8 cellular contexts compared by ENCODE assay signal in the genomic region with DNA sequence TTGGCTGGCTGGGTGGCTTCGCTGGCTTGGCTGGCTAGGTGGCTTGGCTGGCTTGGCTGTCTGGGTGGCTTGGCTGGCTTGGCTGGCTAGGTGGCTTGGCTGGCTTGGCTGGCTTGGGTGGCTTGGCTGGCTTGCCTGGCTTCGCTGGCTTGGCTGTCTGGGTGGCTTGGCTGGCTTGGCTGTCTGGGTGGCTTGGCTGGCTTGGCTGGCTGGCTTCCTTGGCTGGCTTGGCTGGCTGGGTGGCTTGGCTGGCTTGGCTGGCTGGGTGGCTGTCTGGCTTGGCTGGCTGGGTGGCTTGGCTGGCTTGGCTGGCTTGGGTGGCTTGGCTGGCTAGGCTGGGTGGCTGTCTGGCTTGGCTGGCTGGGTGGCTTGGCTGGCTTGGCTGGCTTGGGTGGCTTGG.
A peak's percentile ranks its signal among the peaks of the same experiment; 100 is the strongest.
DNase-seq lines count a peak whose midpoint lies in the region; ATAC-seq and TF ChIP-seq lines count a peak whose summit lies in the region.
"Not testable (repeated sequence)": the region's sequence is repeated elsewhere in the genome, so short reads cannot be mapped to it uniquely, and the experiment has no call there.

No MANE protein-coding gene starts in this region.

- not testable (repeated sequence) for H3K27me3 ChIP-seq in Caco-2 (replicated peaks; ENCODE audit: control insufficient read depth, insufficient read depth, low read length); left lung; upper lobe of left lung

- not testable (repeated sequence) for ATAC-seq in central memory CD8-positive, alpha-beta T cell (replicated peaks; ENCODE audit: extremely low read depth, poor library complexity, severe bottlenecking); Right ventricle myocardium inferior; left lung; upper lobe of left lung (ENCODE audit: low FRiP score in 2 of 2)

- H3K9me3 ChIP-seq in Caco-2, left lung, upper lobe of left lung: not testable (repeated sequence)

- H3K27me3 Mint-ChIP-seq in Caco-2 (ENCODE audit: insufficient read depth, unreplicated experiment); activated T-cell treated with anti-CD3 and anti-CD28 coated beads, Interleukin-2, amount 50 U/mL, for 24 hours; central memory CD8-positive, alpha-beta T cell: not testable (repeated sequence)

- BruUV-seq in Caco-2 (replicated peaks; lab: Mats Ljungman, UMichigan) = not testable (repeated sequence)

- not testable (repeated sequence) for H3K4me3 Mint-ChIP-seq in Caco-2 (ENCODE audit: unreplicated experiment); activated T-cell treated with anti-CD3 and anti-CD28 coated beads, Interleukin-2, amount 50 U/mL, for 24 hours; central memory CD8-positive, alpha-beta T cell

- DNase-seq in Caco-2 (peak; percentile 22 to 76), RPMI7951 (ENCODE audit: low read depth) (peak; percentile 1), Right ventricle myocardium inferior (ENCODE audit: missing footprints) (peak; percentile 72), left lung (peak; percentile 34 to 92), posterior vena cava (ENCODE audit: low spot score) (peak; percentile 82), upper lobe of left lung (peak; percentile 40 to 92)
- DNase-seq in activated T-cell treated with anti-CD3 and anti-CD28 coated beads, Interleukin-2, amount 50 U/mL, for 24 hours = peak; percentile 40
- DNase-seq in central memory CD8-positive, alpha-beta T cell (ENCODE audit: low spot score in 2 of 2) = peak; percentile 16 to 23

- POLR2A ChIA-PET in Caco-2 (lab: Charles Lee) = not testable (repeated sequence)

- not testable (repeated sequence) for H3K4me1 Mint-ChIP-seq in Caco-2 (ENCODE audit: low read depth, unreplicated experiment); activated T-cell treated with anti-CD3 and anti-CD28 coated beads, Interleukin-2, amount 50 U/mL, for 24 hours (ENCODE audit: low read depth); central memory CD8-positive, alpha-beta T cell

- H3K36me3 ChIP-seq in Caco-2 (ENCODE audit: control insufficient read depth, insufficient read depth, low read length); left lung; upper lobe of left lung: not testable (repeated sequence)

- CTCF ChIA-PET in Caco-2 (lab: Charles Lee) = not testable (repeated sequence)

- TF ChIP-seq CTCF in Caco-2 (IDR thresholded peaks at IDR 0.05; ENCODE audit: insufficient read depth in 1 of 2, low read depth in 1 of 2, low read length in 1 of 2, severe bottlenecking in 1 of 2, unreplicated experiment in 1 of 2); left lung (IDR thresholded peaks at IDR 0.05); upper lobe of left lung (IDR thresholded peaks at IDR 0.05): not testable (repeated sequence)

- not testable (repeated sequence) for H3K36me3 Mint-ChIP-seq in Caco-2 (ENCODE audit: insufficient read depth, unreplicated experiment); activated T-cell treated with anti-CD3 and anti-CD28 coated beads, Interleukin-2, amount 50 U/mL, for 24 hours (ENCODE audit: low read depth); central memory CD8-positive, alpha-beta T cell (ENCODE audit: insufficient read depth)

- not testable (repeated sequence) for H3K27ac Mint-ChIP-seq in Caco-2 (ENCODE audit: unreplicated experiment); activated T-cell treated with anti-CD3 and anti-CD28 coated beads, Interleukin-2, amount 50 U/mL, for 24 hours; central memory CD8-positive, alpha-beta T cell (ENCODE audit: low read depth)

- intact Hi-C loops in Caco-2 (cut with micrococcal nuclease; ENCODE audit: unreplicated experiment); Right ventricle myocardium inferior (cut with DNase I); left lung (cut with DNase I); posterior vena cava (cut with DNase I): not testable (repeated sequence)

- not testable (repeated sequence) for TF ChIP-seq POLR2A in upper lobe of left lung (IDR thresholded peaks at IDR 0.05)

- not testable (repeated sequence) for H3K9me3 Mint-ChIP-seq in Caco-2 (ENCODE audit: unreplicated experiment); activated T-cell treated with anti-CD3 and anti-CD28 coated beads, Interleukin-2, amount 50 U/mL, for 24 hours; central memory CD8-positive, alpha-beta T cell

- H3K4me3 ChIP-seq in Caco-2 (ENCODE audit: low read depth, low read length); left lung; upper lobe of left lung: not testable (repeated sequence)

- not testable (repeated sequence) for TF ChIP-seq EP300 in upper lobe of left lung (IDR thresholded peaks at IDR 0.05)

- H3K27ac ChIP-seq in left lung, upper lobe of left lung: not testable (repeated sequence)

- 73% methylated on average over 1 to 2 of the region's 2 CpGs for WGBS in upper lobe of left lung, 2 donors

- H3K4me1 ChIP-seq in Caco-2, left lung, upper lobe of left lung: not testable (repeated sequence)

Comparison
In these comparisons a context has a peak if more than half of its experiments do, and no peak if none do; other contexts are left out.
1. DNase-seq: peak in every context shown above with its lines; median percentile 82 in posterior vena cava; 72 in Right ventricle myocardium inferior; 66 in upper lobe of left lung; 63 in left lung; 49 in Caco-2; 40 in activated T-cell treated with anti-CD3 and anti-CD28 coated beads, Interleukin-2, amount 50 U/mL, for 24 hours; 20 in central memory CD8-positive, alpha-beta T cell; 1 in RPMI7951.